16 cellular contexts compared by ENCODE assay signal in genomic region chr10:132409667-132410028, GRCh38. TPM values are rescaled to one million over a fixed set of nuclear protein-coding genes. Genes with fewer than 3 reads are reported as not detected.
DNase-seq lines count a peak whose midpoint lies in the region; ATAC-seq, FAIRE-seq and TF ChIP-seq lines count a peak whose summit lies in the region.
"Had no signal": no experiment of that assay in that cellular context is flagged by ENCODE, and none has a peak within 500 bp of the region (broad histone marks: within the 10 kb centered on the region; RNA-seq: fewer than 3 reads in every experiment).

No MANE protein-coding gene starts in this region.

- intact Hi-C loops in pancreas (cut with DNase I): no loop called here
- intact Hi-C loops in activated CD4-positive, alpha-beta memory T cell treated with anti-CD3 and anti-CD28 coated beads for 36 hours (cut with micrococcal nuclease): no loop called here

- H3K27ac ChIP-seq in BLaER1 (peak overlapping the region; percentile 82), iPS-20b (ENCODE audit: low read length) (peak overlapping the region; percentile 57), pancreas (peak overlapping the region; percentile 94 to 100 (median 98)), hepatocyte (no peak overlapping the region)
- H3K27ac ChIP-seq: SK-N-MC had no signal

- no peak for ATAC-seq in activated T-helper 17 cell treated with anti-CD3 and anti-CD28 coated beads, Interleukin-2, amount 50 U/mL, for 72 hours (replicated peaks)
- ATAC-seq in pancreas (no peak), HG03025 (IDR thresholded peaks at IDR 0.05; ENCODE audit: low FRiP score, unreplicated experiment) (no peak)
- ATAC-seq: CD8-positive, alpha-beta T cell had no signal

- 36 to 49% methylated on average over 4 of the region's 4 CpGs for WGBS in pancreas, 2 donors
- WGBS in hepatocyte (ENCODE audit: low lambda C conversion rate, missing lambda C conversion rate): 93% methylated on average over 4 of the region's 4 CpGs

- H3K9me2 ChIP-seq in hepatocyte (replicated peaks; ENCODE audit: insufficient read depth): no peaks in the 10 kb centered on the region

- no peak for TF ChIP-seq CTCF in pancreas (IDR thresholded peaks at IDR 0.05)
- TF ChIP-seq CTCF in hepatocyte (IDR thresholded peaks at IDR 0.05; ENCODE audit: poor library complexity): no peak

- peak in 3 of 6 donors; percentile 43 to 61 (median 49) for DNase-seq in pancreas
- no peak for DNase-seq in hepatocyte (ENCODE audit: low spot score)
- no peak for DNase-seq in activated CD4-positive, alpha-beta memory T cell treated with anti-CD3 and anti-CD28 coated beads for 36 hours
- DNase-seq in HuH-7 (ENCODE audit: low spot score): no peak
- DNase-seq: activated CD4-positive, alpha-beta T cell treated with anti-CD3 and anti-CD28 coated beads, Interleukin-2, amount 50 U/mL, for 4 hours; CD8-positive, alpha-beta T cell; MG63; NCI-H187 treated with DMSO at 0.1 percent for 48 hours; stimulated activated CD4-positive, alpha-beta T cell treated with anti-CD3 and anti-CD28 coated beads, Interleukin-1b, Interleukin-23, amount 100 ng/mL, for 48 hours had no signal

- no peak overlapping the region for H3K4me3 Mint-ChIP-seq in activated T-helper 17 cell treated with anti-CD3 and anti-CD28 coated beads, Interleukin-2, amount 50 U/mL, for 72 hours
- no peak overlapping the region for H3K4me3 Mint-ChIP-seq in activated CD4-positive, alpha-beta memory T cell treated with anti-CD3 and anti-CD28 coated beads for 36 hours
- H3K4me3 Mint-ChIP-seq: activated T-helper 1 cell treated with anti-CD3 and anti-CD28 coated beads, Interleukin-12 subunit alpha, Interleukin-12 subunit beta, Interleukin-2, Interleukin-4 antibody, amounts not matched to agents 30 ng/mL and 10 ng/mL and 1 ng/mL, durations not matched to agents 14 hours and 24 hours and 36 hours; CD8-positive, alpha-beta T cell had no signal

- peaks cover 81% of the 10 kb centered on the region for H3K79me2 ChIP-seq in hepatocyte

- H3K4me3 ChIP-seq in BLaER1 (no peak overlapping the region; the same call in 1 of the 2 replicates), iPS-20b (ENCODE audit: low read length) (no peak overlapping the region), pancreas (peak overlapping the region in 2 of 4 donors; percentile 29 to 33), hepatocyte (no peak overlapping the region)
- H3K4me3 ChIP-seq: MG63, SK-N-MC had no signal

- no peaks in the 10 kb centered on the region for H3K9me3 Mint-ChIP-seq in activated T-helper 17 cell treated with anti-CD3 and anti-CD28 coated beads, Interleukin-2, amount 50 U/mL, for 72 hours
- H3K9me3 Mint-ChIP-seq in activated CD4-positive, alpha-beta memory T cell treated with anti-CD3 and anti-CD28 coated beads for 36 hours: no peaks in the 10 kb centered on the region
- H3K9me3 Mint-ChIP-seq: activated T-helper 1 cell treated with anti-CD3 and anti-CD28 coated beads, Interleukin-12 subunit alpha, Interleukin-12 subunit beta, Interleukin-2, Interleukin-4 antibody, amounts not matched to agents 30 ng/mL and 10 ng/mL and 1 ng/mL, durations not matched to agents 14 hours and 24 hours and 36 hours; CD8-positive, alpha-beta T cell had no signal

- H3K36me3 ChIP-seq in BLaER1: peaks cover 18% of the 10 kb centered on the region
- no peaks in the 10 kb centered on the region for H3K36me3 ChIP-seq in iPS-20b (ENCODE audit: insufficient read depth, low read depth, low read length)
- peaks cover 0 to 18% (median 16%) of the 10 kb centered on the region in 3 donors for H3K36me3 ChIP-seq in pancreas
- no peaks in the 10 kb centered on the region for H3K36me3 ChIP-seq in hepatocyte (replicated peaks; ENCODE audit: insufficient read depth, low read depth)

- peaks cover 6% of the 10 kb centered on the region for H3K36me3 Mint-ChIP-seq in activated T-helper 17 cell treated with anti-CD3 and anti-CD28 coated beads, Interleukin-2, amount 50 U/mL, for 72 hours (ENCODE audit: low read depth)
- H3K36me3 Mint-ChIP-seq in activated CD4-positive, alpha-beta memory T cell treated with anti-CD3 and anti-CD28 coated beads for 36 hours: no peaks in the 10 kb centered on the region

- no peak for FAIRE-seq in pancreas (lab: Jason Lieb, UNC)
- FAIRE-seq: HTR-8/SVneo had no signal

- no peaks in the 10 kb centered on the region for H3K27me3 Mint-ChIP-seq in activated T-helper 17 cell treated with anti-CD3 and anti-CD28 coated beads, Interleukin-2, amount 50 U/mL, for 72 hours
- H3K27me3 Mint-ChIP-seq in activated CD4-positive, alpha-beta memory T cell treated with anti-CD3 and anti-CD28 coated beads for 36 hours: no peaks in the 10 kb centered on the region

- CTCF ChIA-PET in activated CD4-positive, alpha-beta memory T cell treated with anti-CD3 and anti-CD28 coated beads for 36 hours (lab: Charles Lee): interaction anchor here (0.6 kb wide), 1 partner anchor 213 kb away, joined by 3 read pairs; no protein-coding TSS in a partner anchor

- no peaks in the 10 kb centered on the region for H3K4me1 Mint-ChIP-seq in activated T-helper 17 cell treated with anti-CD3 and anti-CD28 coated beads, Interleukin-2, amount 50 U/mL, for 72 hours
- peaks cover 8% of the 10 kb centered on the region for H3K4me1 Mint-ChIP-seq in activated CD4-positive, alpha-beta memory T cell treated with anti-CD3 and anti-CD28 coated beads for 36 hours (ENCODE audit: low read depth)

- peaks cover 93% of the 10 kb centered on the region for H3K4me1 ChIP-seq in BLaER1
- peaks cover 15% of the 10 kb centered on the region for H3K4me1 ChIP-seq in iPS-20b (ENCODE audit: insufficient read depth, low read length)
- H3K4me1 ChIP-seq in pancreas: peaks cover 79 to 87% (median 82%) of the 10 kb centered on the region in 3 donors
- peaks cover 66% of the 10 kb centered on the region for H3K4me1 ChIP-seq in hepatocyte (ENCODE audit: insufficient read depth)

- H4K20me1 ChIP-seq in BLaER1: peaks cover 66% of the 10 kb centered on the region
- no peaks in the 10 kb centered on the region for H4K20me1 ChIP-seq in hepatocyte (ENCODE audit: insufficient read depth, poor library complexity, severe bottlenecking)

- H3K4me2 ChIP-seq in BLaER1: peak overlapping the region; percentile 91
- H3K4me2 ChIP-seq in hepatocyte: no peak overlapping the region

- H2AFZ ChIP-seq in hepatocyte: no peak overlapping the region

- POLR2A ChIA-PET in activated CD4-positive, alpha-beta memory T cell treated with anti-CD3 and anti-CD28 coated beads for 36 hours (lab: Charles Lee): no interaction called here

- H3K27ac Mint-ChIP-seq in activated T-helper 17 cell treated with anti-CD3 and anti-CD28 coated beads, Interleukin-2, amount 50 U/mL, for 72 hours: peak overlapping the region; percentile 40
- no peak overlapping the region for H3K27ac Mint-ChIP-seq in activated CD4-positive, alpha-beta memory T cell treated with anti-CD3 and anti-CD28 coated beads for 36 hours
- H3K27ac Mint-ChIP-seq: activated T-helper 1 cell treated with anti-CD3 and anti-CD28 coated beads, Interleukin-12 subunit alpha, Interleukin-12 subunit beta, Interleukin-2, Interleukin-4 antibody, amounts not matched to agents 30 ng/mL and 10 ng/mL and 1 ng/mL, durations not matched to agents 14 hours and 24 hours and 36 hours; CD8-positive, alpha-beta T cell had no signal

- H3K27me3 ChIP-seq in BLaER1 (peaks cover 4% of the 10 kb centered on the region; the same call in 1 of the 2 replicates), iPS-20b (ENCODE audit: insufficient read depth, low read length) (no peaks in the 10 kb centered on the region), pancreas (no peaks in the 10 kb centered on the region), hepatocyte (no peaks in the 10 kb centered on the region)
- H3K27me3 ChIP-seq: MG63 had no signal

- H3K9me3 ChIP-seq in BLaER1 (no peaks in the 10 kb centered on the region), iPS-20b (ENCODE audit: insufficient read depth, low read depth, low read length) (no peaks in the 10 kb centered on the region), pancreas (no peaks in the 10 kb centered on the region), hepatocyte (ENCODE audit: low read depth) (no peaks in the 10 kb centered on the region)
- H3K9me3 ChIP-seq: MG63 had no signal

- H3K9ac ChIP-seq in BLaER1 (peak overlapping the region; percentile 59), iPS-20b (ENCODE audit: low read depth, low read length) (peak overlapping the region; percentile 51; the same call in 1 of the 2 replicates)

RNA-seq across cellular contexts. Expression of gene PWWP2B, which starts 12.6 kb away (rescaled TPM):
- 1 to 10 TPM; 1.5 to 3.1 TPM for total RNA-seq in activated T-helper 17 cell treated with anti-CD3 and anti-CD28 coated beads, Interleukin-2, amount 50 U/mL, for 72 hours
- 10 to 100 TPM; 17.8 to 44.1 (median 25.9) TPM for total RNA-seq in pancreas
- polyA plus RNA-seq in pancreas: 10 to 100 TPM; 23.5 to 25.2 TPM
- 15.1 and 18.0 TPM in 2 replicates for total RNA-seq in hepatocyte
- polyA plus RNA-seq in hepatocyte: 10.7 and 12.7 TPM in 2 replicates
- 1 to 10 TPM; 3.0 to 3.1 TPM for total RNA-seq in activated CD4-positive, alpha-beta memory T cell treated with anti-CD3 and anti-CD28 coated beads for 36 hours
